In the genomic region with DNA sequence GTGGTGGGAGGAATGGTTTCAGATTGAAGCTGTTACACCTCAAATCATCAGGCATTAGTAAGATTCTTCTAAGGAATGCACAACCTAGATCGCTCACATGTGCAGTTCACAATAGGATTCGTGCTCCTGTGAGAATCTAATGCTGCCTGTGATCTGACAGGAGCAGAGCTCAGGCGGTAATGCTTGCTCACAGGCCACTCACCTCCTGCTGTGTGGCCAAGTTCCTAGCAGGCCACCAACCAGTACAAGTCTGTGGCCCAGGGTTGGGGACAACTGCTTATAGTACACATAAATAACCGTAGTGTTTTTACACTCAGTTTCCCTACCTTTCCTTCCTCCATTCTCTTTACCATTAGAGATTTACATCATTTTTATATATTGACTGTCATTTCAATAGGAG, we compare ENCODE assay signal across 16 cellular contexts.
A peak's percentile ranks its signal among the peaks of the same experiment; 100 is the strongest.
DNase-seq lines count a peak whose midpoint lies in the region; ATAC-seq, FAIRE-seq and TF ChIP-seq lines count a peak whose summit lies in the region.
"Had no signal": no experiment of that assay in that cellular context is flagged by ENCODE, and none has a peak within 500 bp of the region (broad histone marks: within the 10 kb centered on the region; RNA-seq: fewer than 3 reads in every experiment).

No MANE protein-coding gene starts in this region.

- H3K9me3 ChIP-seq in endodermal cell (ENCODE audit: control insufficient read depth, low read length) (no peaks in the 10 kb centered on the region), aorta (ENCODE audit: control insufficient read depth, low read length) (no peaks in the 10 kb centered on the region)
- H3K9me3 ChIP-seq: BLaER1 treated with 17β-estradiol and CSF1 and Interleukin-3, amounts not matched to agents 10 nM and 100 nM had no signal

- no peak overlapping the region for H3K4ac ChIP-seq in mesendoderm (ENCODE audit: low read depth, low read length)

- no peaks in the 10 kb centered on the region for H3K36me3 Mint-ChIP-seq in endodermal cell (ENCODE audit: low read depth)
- H3K36me3 Mint-ChIP-seq: CD8-positive, alpha-beta T cell had no signal

- H3K27ac Mint-ChIP-seq in endodermal cell: no peak overlapping the region
- H3K27ac Mint-ChIP-seq: B cell; CD8-positive, alpha-beta T cell; H9 had no signal

- no peaks in the 10 kb centered on the region for H3K27me3 ChIP-seq in endodermal cell (ENCODE audit: control insufficient read depth, insufficient read depth, low read length, poor library complexity, severe bottlenecking)
- no peaks in the 10 kb centered on the region for H3K27me3 ChIP-seq in mesendoderm (ENCODE audit: insufficient read depth, low read length, poor library complexity)
- no peaks in the 10 kb centered on the region for H3K27me3 ChIP-seq in aorta (ENCODE audit: control insufficient read depth in 1 of 2, insufficient read depth in 2 of 2, low read length in 1 of 2)
- H3K27me3 ChIP-seq: BLaER1 treated with 17β-estradiol and CSF1 and Interleukin-3, amounts not matched to agents 10 nM and 100 nM had no signal

- H2BK15ac ChIP-seq in mesendoderm (replicated peaks; ENCODE audit: low read depth): no peak overlapping the region

- no peak overlapping the region for H3K56ac ChIP-seq in mesendoderm (ENCODE audit: low read length)

- no peaks in the 10 kb centered on the region for H3K4me1 Mint-ChIP-seq in endodermal cell
- H3K4me1 Mint-ChIP-seq: B cell, H9 had no signal

- WGBS in endodermal cell (ENCODE audit: insufficient coverage in 1 of 2, insufficient read length in 1 of 2), 2 experiments: 29 to 73% methylated on average over 1 to 4 of the region's 4 CpGs
- no CpG with 5 or more reads among the region's 4 CpGs for WGBS in mesendoderm (ENCODE audit: extremely low coverage, insufficient coverage, low lambda C conversion rate)
- WGBS in aorta, 2 donors: 82 to 88% methylated on average over 4 of the region's 4 CpGs

- no peaks in the 10 kb centered on the region for H3K27me3 Mint-ChIP-seq in endodermal cell (ENCODE audit: insufficient read depth)
- H3K27me3 Mint-ChIP-seq: B cell had no signal

- no peak for TF ChIP-seq CTCF in endodermal cell (conservative IDR thresholded peaks at IDR 0.05)

- H3K4me1 ChIP-seq in endodermal cell (ENCODE audit: control insufficient read depth, insufficient read depth, low read length) (no peaks in the 10 kb centered on the region), mesendoderm (ENCODE audit: control insufficient read depth, low read depth, low read length) (no peaks in the 10 kb centered on the region), aorta (ENCODE audit: control insufficient read depth in 1 of 2, insufficient read depth in 2 of 2, low read length in 2 of 2) (no peaks in the 10 kb centered on the region)
- H3K4me1 ChIP-seq: BLaER1 treated with 17β-estradiol and CSF1 and Interleukin-3, amounts not matched to agents 10 nM and 100 nM had no signal

- no peak overlapping the region for H2BK120ac ChIP-seq in mesendoderm (ENCODE audit: low read depth, low read length)

- intact Hi-C loops in aorta (cut with DNase I): no loop called here

- peaks cover 4% of the 10 kb centered on the region for H3K9me3 Mint-ChIP-seq in endodermal cell

- ATAC-seq in aorta (ENCODE audit: low FRiP score): no peak
- ATAC-seq: CD8-positive, alpha-beta T cell had no signal

- no peak overlapping the region for H4K5ac ChIP-seq in mesendoderm (ENCODE audit: low read length)

- no peak overlapping the region for H2BK5ac ChIP-seq in mesendoderm (ENCODE audit: low read length)

- H3K4me3 ChIP-seq in endodermal cell (ENCODE audit: low read length): no peak overlapping the region
- no peak overlapping the region for H3K4me3 ChIP-seq in mesendoderm (ENCODE audit: low read length)
- no peak overlapping the region for H3K4me3 ChIP-seq in aorta (ENCODE audit: low read length in 2 of 2)
- H3K4me3 ChIP-seq: BLaER1 treated with 17β-estradiol and CSF1 and Interleukin-3, amounts not matched to agents 10 nM and 100 nM had no signal

- no peaks in the 10 kb centered on the region for H3K36me3 ChIP-seq in endodermal cell (ENCODE audit: control insufficient read depth, insufficient read depth, low read length)
- H3K36me3 ChIP-seq in mesendoderm (ENCODE audit: control insufficient read depth, insufficient read depth, low read length): no peaks in the 10 kb centered on the region
- H3K36me3 ChIP-seq in aorta (ENCODE audit: control insufficient read depth in 1 of 2, insufficient read depth in 2 of 2, low read length in 1 of 2): no peaks in the 10 kb centered on the region
- H3K36me3 ChIP-seq: BLaER1 treated with 17β-estradiol and CSF1 and Interleukin-3, amounts not matched to agents 10 nM and 100 nM had no signal

- H3K27ac ChIP-seq in endodermal cell (ENCODE audit: low read depth, low read length): no peak overlapping the region
- H3K27ac ChIP-seq in mesendoderm (ENCODE audit: low read depth, low read length): no peak overlapping the region
- H3K27ac ChIP-seq in aorta (ENCODE audit: low read depth in 1 of 2, low read length in 2 of 2): no peak overlapping the region
- H3K27ac ChIP-seq: BLaER1 treated with 17β-estradiol and CSF1 and Interleukin-3, amounts not matched to agents 10 nM and 100 nM had no signal

- no peak overlapping the region for H3K4me3 Mint-ChIP-seq in endodermal cell
- H3K4me3 Mint-ChIP-seq: B cell; CD8-positive, alpha-beta T cell; H9 had no signal

- no peaks in the 10 kb centered on the region for H3K79me2 ChIP-seq in mesendoderm (ENCODE audit: control insufficient read depth, insufficient read depth, low read length)

- FAIRE-seq in urothelium cell line (lab: Jason Lieb, UNC): peak; percentile 37
- FAIRE-seq: HTR-8/SVneo had no signal

- H2AK5ac ChIP-seq in mesendoderm (ENCODE audit: low read length): no peak overlapping the region

- no peak overlapping the region for H3K4me2 ChIP-seq in mesendoderm (ENCODE audit: low read length)
- H3K4me2 ChIP-seq: BLaER1 treated with 17β-estradiol and CSF1 and Interleukin-3, amounts not matched to agents 10 nM and 100 nM had no signal

- H3K79me1 ChIP-seq in mesendoderm (ENCODE audit: low read length): no peaks in the 10 kb centered on the region

- H3K9ac ChIP-seq in endodermal cell (ENCODE audit: extremely low read depth, low read length, poor library complexity, severe bottlenecking): no peak overlapping the region
- no peak overlapping the region for H3K9ac ChIP-seq in mesendoderm (ENCODE audit: low read length)
- H3K9ac ChIP-seq: BLaER1 treated with 17β-estradiol and CSF1 and Interleukin-3, amounts not matched to agents 10 nM and 100 nM had no signal

- no peak overlapping the region for H4K8ac ChIP-seq in mesendoderm (ENCODE audit: low read depth, low read length)

- H3K18ac ChIP-seq in mesendoderm (ENCODE audit: low read length): no peak overlapping the region

- H3K23ac ChIP-seq in mesendoderm (ENCODE audit: low read length): no peak overlapping the region

- DNase-seq in M059J (ENCODE audit: low read depth) (peak; percentile 5), endodermal cell (peak; percentile 82), mesendoderm (peak; percentile 11), urothelium cell line (ENCODE audit: low spot score) (no peak), SKM-1 treated with dmso at 0.1 percent for 144 hours (lab: John Stamatoyannopoulos, UW; ENCODE audit: unreplicated experiment) (no peak), aorta (no peak), mucosa of gallbladder (ENCODE audit: low spot score) (no peak)
- DNase-seq: Calu3; CD8-positive, alpha-beta T cell; DMS79 treated with DMSO at 0.1 percent for 48 hours; GF-D8; GOT3; H9 had no signal

Comparison
In these comparisons a context has a peak if more than half of its experiments do, and no peak if none do; other contexts are left out.
1. DNase-seq: peak in M059J (single experiment), endodermal cell (single experiment) and mesendoderm (single experiment); none in urothelium cell line (single experiment), SKM-1 treated with dmso at 0.1 percent for 144 hours (single experiment), aorta (0 of 2) and mucosa of gallbladder (single experiment).